Comparison of ENCODE assay signal across 12 cellular contexts in the genomic region with DNA sequence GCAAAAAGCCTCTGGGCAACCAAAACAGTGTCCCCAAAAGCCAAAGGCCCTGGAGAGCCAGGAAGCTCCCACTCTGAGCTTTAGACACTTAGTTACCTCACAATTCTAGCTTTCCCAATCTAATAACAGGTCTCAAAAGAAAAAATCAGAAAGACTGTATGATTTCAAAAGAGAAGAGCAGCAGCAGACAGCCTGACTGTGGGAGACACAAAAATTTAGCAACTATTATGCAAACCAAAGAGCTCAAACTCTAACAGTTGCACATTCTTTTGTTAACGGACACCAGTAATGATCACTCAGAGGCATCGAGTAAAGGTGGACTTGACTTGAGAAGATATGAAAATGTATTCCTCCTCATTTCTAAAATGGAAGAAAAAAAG.
DNase-seq lines count a peak whose midpoint lies in the region; ATAC-seq and TF ChIP-seq lines count a peak whose summit lies in the region.
"Had no signal": no experiment of that assay in that cellular context is flagged by ENCODE, and none has a peak within 500 bp of the region (broad histone marks: within the 10 kb centered on the region; RNA-seq: fewer than 3 reads in every experiment).

No MANE protein-coding gene starts in this region.

- H3K27ac Mint-ChIP-seq in activated CD4-positive, alpha-beta T cell treated with anti-CD3 and anti-CD28 coated beads for 36 hours, result peak overlapping the region; percentile 85
- H3K27ac Mint-ChIP-seq in stimulated activated effector memory CD8-positive, alpha-beta T cell treated with anti-CD3 and anti-CD28 coated beads, Interleukin-12 subunit alpha, Interleukin-12 subunit beta, amount 100 ng/mL, for 72 hours, result peak overlapping the region; percentile 11

- H3K9me3 ChIP-seq in SU-DHL-6 (ENCODE audit: insufficient read depth, low read length), result no peaks in the 10 kb centered on the region
- H3K9me3 ChIP-seq in spleen, result no peaks in the 10 kb centered on the region

- H3K4me2 ChIP-seq in SU-DHL-6 (ENCODE audit: low read depth, low read length, poor library complexity, severe bottlenecking), result peak overlapping the region; percentile 23

- TF ChIP-seq CTCF in SU-DHL-6 (IDR thresholded peaks at IDR 0.05; ENCODE audit: insufficient read depth, low read length, poor library complexity, severe bottlenecking) (no peak), fibroblast of villous mesenchyme (IDR thresholded peaks at IDR 0.05; ENCODE audit: insufficient read depth, low read depth, low read length) (no peak), spleen (IDR thresholded peaks at IDR 0.05 in 8 of 11, conservative IDR thresholded peaks at IDR 0.05 in 3 of 11) (no peak), GM10266 (IDR thresholded peaks at IDR 0.05; ENCODE audit: control insufficient read depth, insufficient read depth, low read depth, missing control alignments) (no peak)

- H3K36me3 ChIP-seq in SU-DHL-6 (ENCODE audit: low read length) (no peaks in the 10 kb centered on the region), spleen (no peaks in the 10 kb centered on the region)

- no peak overlapping the region for H3K4me3 ChIP-seq in SU-DHL-6 (ENCODE audit: insufficient read depth, low read length, poor library complexity, severe bottlenecking)
- no peak overlapping the region for H3K4me3 ChIP-seq in fibroblast of villous mesenchyme (ENCODE audit: low read depth, low read length)
- H3K4me3 ChIP-seq in spleen, result no peak overlapping the region

- no peak for ATAC-seq in activated CD4-positive, alpha-beta T cell treated with anti-CD3 and anti-CD28 coated beads for 36 hours
- no peak for ATAC-seq in stimulated activated effector memory CD8-positive, alpha-beta T cell treated with anti-CD3 and anti-CD28 coated beads, Interleukin-12 subunit alpha, Interleukin-12 subunit beta, amount 100 ng/mL, for 72 hours
- no peak for ATAC-seq in HG02840 (IDR thresholded peaks at IDR 0.05; ENCODE audit: low FRiP score, unreplicated experiment)

- TF ChIP-seq POLR2A in spleen (IDR thresholded peaks at IDR 0.05), result no peak

- H3K27me3 ChIP-seq in SU-DHL-6 (ENCODE audit: low read length) (no peaks in the 10 kb centered on the region), spleen (replicated peaks in 1 of 7) (no peaks in the 10 kb centered on the region)

- peaks cover 52% of the 10 kb centered on the region for H3K79me2 ChIP-seq in SU-DHL-6 (ENCODE audit: insufficient read depth, low read length)

- H3K36me3 Mint-ChIP-seq in activated CD4-positive, alpha-beta T cell treated with anti-CD3 and anti-CD28 coated beads for 36 hours (ENCODE audit: low read depth), result no peaks in the 10 kb centered on the region
- H3K36me3 Mint-ChIP-seq in stimulated activated effector memory CD8-positive, alpha-beta T cell treated with anti-CD3 and anti-CD28 coated beads, Interleukin-12 subunit alpha, Interleukin-12 subunit beta, amount 100 ng/mL, for 72 hours, result no peaks in the 10 kb centered on the region

- peaks cover 4 to 66% (median 28%) of the 10 kb centered on the region in 6 donors for H3K4me1 ChIP-seq in spleen

- peak overlapping the region; percentile 12; the same call in 1 of the 2 replicates for H3K27ac ChIP-seq in SU-DHL-6 (ENCODE audit: low read depth, low read length)
- H3K27ac ChIP-seq in spleen, result peak overlapping the region in 1 of 8 donors; percentile 35

- peaks cover 26% of the 10 kb centered on the region for H3F3A ChIP-seq in SU-DHL-6 (ENCODE audit: insufficient read depth)

- no peaks in the 10 kb centered on the region for H4K20me1 ChIP-seq in SU-DHL-6 (ENCODE audit: low read depth, low read length)

- intact Hi-C loops in activated CD4-positive, alpha-beta T cell treated with anti-CD3 and anti-CD28 coated beads for 36 hours (cut with DNase I, micrococcal nuclease), result loop anchor here (1.0 to 5.0 kb wide), 4 partner anchors 18 to 62 kb away; no protein-coding TSS in a partner anchor
- intact Hi-C loops in spleen (cut with DNase I; ENCODE audit: low total_unique reads), result no loop called here

- H2AFZ ChIP-seq in SU-DHL-6 (ENCODE audit: low read depth, low read length, severe bottlenecking), result no peak overlapping the region

- no peaks in the 10 kb centered on the region for H3K9me2 ChIP-seq in SU-DHL-6 (replicated peaks; ENCODE audit: insufficient read depth, low read length)

- H3K9me3 Mint-ChIP-seq in activated CD4-positive, alpha-beta T cell treated with anti-CD3 and anti-CD28 coated beads for 36 hours (ENCODE audit: low read depth), result no peaks in the 10 kb centered on the region
- H3K9me3 Mint-ChIP-seq in stimulated activated effector memory CD8-positive, alpha-beta T cell treated with anti-CD3 and anti-CD28 coated beads, Interleukin-12 subunit alpha, Interleukin-12 subunit beta, amount 100 ng/mL, for 72 hours, result no peaks in the 10 kb centered on the region
- H3K9me3 Mint-ChIP-seq: activated naive CD4-positive, alpha-beta T cell treated with anti-CD3 and anti-CD28 coated beads for 36 hours; neural crest cell had no signal

- no peak overlapping the region for H3K4me3 Mint-ChIP-seq in activated CD4-positive, alpha-beta T cell treated with anti-CD3 and anti-CD28 coated beads for 36 hours
- peak overlapping the region; percentile 29 for H3K4me3 Mint-ChIP-seq in stimulated activated effector memory CD8-positive, alpha-beta T cell treated with anti-CD3 and anti-CD28 coated beads, Interleukin-12 subunit alpha, Interleukin-12 subunit beta, amount 100 ng/mL, for 72 hours
- H3K4me3 Mint-ChIP-seq: activated naive CD4-positive, alpha-beta T cell treated with anti-CD3 and anti-CD28 coated beads for 36 hours; neural crest cell had no signal

- H3K4me1 Mint-ChIP-seq in activated CD4-positive, alpha-beta T cell treated with anti-CD3 and anti-CD28 coated beads for 36 hours, result peaks cover 43% of the 10 kb centered on the region
- H3K4me1 Mint-ChIP-seq in stimulated activated effector memory CD8-positive, alpha-beta T cell treated with anti-CD3 and anti-CD28 coated beads, Interleukin-12 subunit alpha, Interleukin-12 subunit beta, amount 100 ng/mL, for 72 hours, result peaks cover 33% of the 10 kb centered on the region

- 51 to 93% (median 80%) methylated on average over 2 of the region's 2 CpGs for WGBS in spleen, 5 donors

- H3K27me3 Mint-ChIP-seq in activated CD4-positive, alpha-beta T cell treated with anti-CD3 and anti-CD28 coated beads for 36 hours, result no peaks in the 10 kb centered on the region

- no peak overlapping the region for H3K9ac ChIP-seq in SU-DHL-6 (ENCODE audit: low read length)

- POLR2A ChIA-PET in activated CD4-positive, alpha-beta T cell treated with anti-CD3 and anti-CD28 coated beads for 36 hours (lab: Charles Lee), result interaction anchor here (0.5 to 1.2 kb wide), 2 partner anchors 48 to 399 kb away, joined by 3 to 6 read pairs; no protein-coding TSS in a partner anchor

- CTCF ChIA-PET in activated CD4-positive, alpha-beta T cell treated with anti-CD3 and anti-CD28 coated beads for 36 hours (lab: Charles Lee), result interaction anchor here (0.9 to 2.4 kb wide), 3 partner anchors 8 to 84 kb away, joined by 3 to 8 read pairs (median 3); no protein-coding TSS in a partner anchor

- no peak for DNase-seq in activated CD4-positive, alpha-beta T cell treated with anti-CD3 and anti-CD28 coated beads for 36 hours
- no peak for DNase-seq in activated CD4-positive, alpha-beta T cell treated with anti-CD3 and anti-CD28 coated beads, Interleukin-2, amount 50 U/mL, for 1 hour
- DNase-seq in fibroblast of villous mesenchyme (ENCODE audit: low read depth) (peak; percentile 38), spleen (no peak), GM10266 (ENCODE audit: extremely low spot score) (no peak)
- DNase-seq in stimulated activated effector memory CD8-positive, alpha-beta T cell treated with anti-CD3 and anti-CD28 coated beads, Interleukin-12 subunit alpha, Interleukin-12 subunit beta, amount 100 ng/mL, for 72 hours (ENCODE audit: low spot score in 2 of 2), result no peak
- DNase-seq: activated naive CD4-positive, alpha-beta T cell treated with anti-CD3 and anti-CD28 coated beads for 36 hours; DMS 273 treated with DMSO at 0.1 percent for 48 hours; OCI-M1 had no signal
